1 cellular context compared by ENCODE assay signal in the genomic region with DNA sequence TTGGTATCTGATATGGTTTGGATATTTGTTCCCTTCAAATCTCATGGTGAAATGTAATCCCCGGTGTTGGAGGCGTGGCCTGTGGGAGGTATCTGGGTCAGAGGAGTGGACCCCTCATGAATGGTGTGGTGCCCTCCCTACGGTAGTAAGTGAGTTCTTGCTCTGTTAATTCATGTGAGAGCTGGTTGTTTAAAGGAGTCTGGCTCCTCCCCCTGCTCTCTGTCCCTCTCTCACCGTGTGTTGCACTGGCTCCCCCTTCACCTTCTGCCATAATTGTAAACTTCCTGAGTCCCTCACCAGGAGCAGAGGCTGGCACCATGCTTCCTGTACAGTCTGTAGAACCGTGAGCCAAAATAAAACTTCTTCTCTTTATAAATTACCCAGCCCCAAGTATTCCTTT.
TF ChIP-seq lines count a peak whose summit lies in the region.

No MANE protein-coding gene starts in this region.

TF ChIP-seq in HepG2, 621 proteins besides CTCF, POLR2A, EP300 and RAD21 (continued from another document and continues in another):
- no peak for TF ChIP-seq ZSCAN12 (CRISPR knock-in tag; IDR thresholded peaks at IDR 0.05)
- no peak for TF ChIP-seq ZKSCAN1 (IDR thresholded peaks at IDR 0.05; ENCODE audit: low read length)
- TF ChIP-seq, protein P1, sequence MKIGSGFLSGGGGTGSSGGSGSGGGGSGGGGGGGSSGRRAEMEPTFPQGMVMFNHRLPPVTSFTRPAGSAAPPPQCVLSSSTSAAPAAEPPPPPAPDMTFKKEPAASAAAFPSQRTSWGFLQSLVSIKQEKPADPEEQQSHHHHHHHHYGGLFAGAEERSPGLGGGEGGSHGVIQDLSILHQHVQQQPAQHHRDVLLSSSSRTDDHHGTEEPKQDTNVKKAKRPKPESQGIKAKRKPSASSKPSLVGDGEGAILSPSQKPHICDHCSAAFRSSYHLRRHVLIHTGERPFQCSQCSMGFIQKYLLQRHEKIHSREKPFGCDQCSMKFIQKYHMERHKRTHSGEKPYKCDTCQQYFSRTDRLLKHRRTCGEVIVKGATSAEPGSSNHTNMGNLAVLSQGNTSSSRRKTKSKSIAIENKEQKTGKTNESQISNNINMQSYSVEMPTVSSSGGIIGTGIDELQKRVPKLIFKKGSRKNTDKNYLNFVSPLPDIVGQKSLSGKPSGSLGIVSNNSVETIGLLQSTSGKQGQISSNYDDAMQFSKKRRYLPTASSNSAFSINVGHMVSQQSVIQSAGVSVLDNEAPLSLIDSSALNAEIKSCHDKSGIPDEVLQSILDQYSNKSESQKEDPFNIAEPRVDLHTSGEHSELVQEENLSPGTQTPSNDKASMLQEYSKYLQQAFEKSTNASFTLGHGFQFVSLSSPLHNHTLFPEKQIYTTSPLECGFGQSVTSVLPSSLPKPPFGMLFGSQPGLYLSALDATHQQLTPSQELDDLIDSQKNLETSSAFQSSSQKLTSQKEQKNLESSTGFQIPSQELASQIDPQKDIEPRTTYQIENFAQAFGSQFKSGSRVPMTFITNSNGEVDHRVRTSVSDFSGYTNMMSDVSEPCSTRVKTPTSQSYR (CRISPR knock-in tag; IDR thresholded peaks at IDR 0.05; ENCODE audit: borderline replicate concordance): no peak
- no peak for TF ChIP-seq NFRKB (IDR thresholded peaks at IDR 0.05)
- TF ChIP-seq, protein P2, sequence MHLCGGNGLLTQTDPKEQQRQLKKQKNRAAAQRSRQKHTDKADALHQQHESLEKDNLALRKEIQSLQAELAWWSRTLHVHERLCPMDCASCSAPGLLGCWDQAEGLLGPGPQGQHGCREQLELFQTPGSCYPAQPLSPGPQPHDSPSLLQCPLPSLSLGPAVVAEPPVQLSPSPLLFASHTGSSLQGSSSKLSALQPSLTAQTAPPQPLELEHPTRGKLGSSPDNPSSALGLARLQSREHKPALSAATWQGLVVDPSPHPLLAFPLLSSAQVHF (CRISPR knock-in tag; IDR thresholded peaks at IDR 0.05): no peak
- no peak for TF ChIP-seq PHB2 (IDR thresholded peaks at IDR 0.05; ENCODE audit: partially characterized antibody)
- TF ChIP-seq CREB1 (IDR thresholded peaks at IDR 0.05): no peak
- TF ChIP-seq CREB1 (CRISPR knock-in tag; IDR thresholded peaks at IDR 0.05): no peak
- no peak for TF ChIP-seq TEAD3 (CRISPR knock-in tag; optimal IDR thresholded peaks at IDR 0.05; ENCODE audit: borderline replicate concordance)
- TF ChIP-seq, protein P3, sequence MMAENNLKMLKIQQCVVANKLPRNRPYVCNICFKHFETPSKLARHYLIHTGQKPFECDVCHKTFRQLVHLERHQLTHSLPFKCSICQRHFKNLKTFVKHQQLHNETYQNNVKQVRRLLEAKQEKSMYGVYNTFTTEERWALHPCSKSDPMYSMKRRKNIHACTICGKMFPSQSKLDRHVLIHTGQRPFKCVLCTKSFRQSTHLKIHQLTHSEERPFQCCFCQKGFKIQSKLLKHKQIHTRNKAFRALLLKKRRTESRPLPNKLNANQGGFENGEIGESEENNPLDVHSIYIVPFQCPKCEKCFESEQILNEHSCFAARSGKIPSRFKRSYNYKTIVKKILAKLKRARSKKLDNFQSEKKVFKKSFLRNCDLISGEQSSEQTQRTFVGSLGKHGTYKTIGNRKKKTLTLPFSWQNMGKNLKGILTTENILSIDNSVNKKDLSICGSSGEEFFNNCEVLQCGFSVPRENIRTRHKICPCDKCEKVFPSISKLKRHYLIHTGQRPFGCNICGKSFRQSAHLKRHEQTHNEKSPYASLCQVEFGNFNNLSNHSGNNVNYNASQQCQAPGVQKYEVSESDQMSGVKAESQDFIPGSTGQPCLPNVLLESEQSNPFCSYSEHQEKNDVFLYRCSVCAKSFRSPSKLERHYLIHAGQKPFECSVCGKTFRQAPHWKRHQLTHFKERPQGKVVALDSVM (CRISPR knock-in tag; IDR thresholded peaks at IDR 0.05): no peak
- TF ChIP-seq, protein P4, sequence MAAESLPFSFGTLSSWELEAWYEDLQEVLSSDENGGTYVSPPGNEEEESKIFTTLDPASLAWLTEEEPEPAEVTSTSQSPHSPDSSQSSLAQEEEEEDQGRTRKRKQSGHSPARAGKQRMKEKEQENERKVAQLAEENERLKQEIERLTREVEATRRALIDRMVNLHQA (CRISPR knock-in tag; IDR thresholded peaks at IDR 0.05): no peak
- no peak for TF ChIP-seq ZNF883 (CRISPR knock-in tag; IDR thresholded peaks at IDR 0.05; ENCODE audit: not compliant biosample characterization)
- no peak for TF ChIP-seq ZNF34 (CRISPR knock-in tag; IDR thresholded peaks at IDR 0.05; ENCODE audit: borderline replicate concordance)
- no peak for TF ChIP-seq TBP (CRISPR knock-in tag; IDR thresholded peaks at IDR 0.05)
- TF ChIP-seq, protein P5, sequence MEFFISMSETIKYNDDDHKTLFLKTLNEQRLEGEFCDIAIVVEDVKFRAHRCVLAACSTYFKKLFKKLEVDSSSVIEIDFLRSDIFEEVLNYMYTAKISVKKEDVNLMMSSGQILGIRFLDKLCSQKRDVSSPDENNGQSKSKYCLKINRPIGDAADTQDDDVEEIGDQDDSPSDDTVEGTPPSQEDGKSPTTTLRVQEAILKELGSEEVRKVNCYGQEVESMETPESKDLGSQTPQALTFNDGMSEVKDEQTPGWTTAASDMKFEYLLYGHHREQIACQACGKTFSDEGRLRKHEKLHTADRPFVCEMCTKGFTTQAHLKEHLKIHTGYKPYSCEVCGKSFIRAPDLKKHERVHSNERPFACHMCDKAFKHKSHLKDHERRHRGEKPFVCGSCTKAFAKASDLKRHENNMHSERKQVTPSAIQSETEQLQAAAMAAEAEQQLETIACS (CRISPR knock-in tag; IDR thresholded peaks at IDR 0.05): no peak
- no peak for TF ChIP-seq ZNF24 (IDR thresholded peaks at IDR 0.05)
- no peak for TF ChIP-seq SMAD3 (CRISPR knock-in tag; IDR thresholded peaks at IDR 0.05)
- TF ChIP-seq TBX2 (CRISPR knock-in tag; IDR thresholded peaks at IDR 0.05; ENCODE audit: borderline replicate concordance): no peak
- TF ChIP-seq ZNF550 (CRISPR knock-in tag; IDR thresholded peaks at IDR 0.05; ENCODE audit: borderline replicate concordance): no peak
- TF ChIP-seq, protein P6, sequence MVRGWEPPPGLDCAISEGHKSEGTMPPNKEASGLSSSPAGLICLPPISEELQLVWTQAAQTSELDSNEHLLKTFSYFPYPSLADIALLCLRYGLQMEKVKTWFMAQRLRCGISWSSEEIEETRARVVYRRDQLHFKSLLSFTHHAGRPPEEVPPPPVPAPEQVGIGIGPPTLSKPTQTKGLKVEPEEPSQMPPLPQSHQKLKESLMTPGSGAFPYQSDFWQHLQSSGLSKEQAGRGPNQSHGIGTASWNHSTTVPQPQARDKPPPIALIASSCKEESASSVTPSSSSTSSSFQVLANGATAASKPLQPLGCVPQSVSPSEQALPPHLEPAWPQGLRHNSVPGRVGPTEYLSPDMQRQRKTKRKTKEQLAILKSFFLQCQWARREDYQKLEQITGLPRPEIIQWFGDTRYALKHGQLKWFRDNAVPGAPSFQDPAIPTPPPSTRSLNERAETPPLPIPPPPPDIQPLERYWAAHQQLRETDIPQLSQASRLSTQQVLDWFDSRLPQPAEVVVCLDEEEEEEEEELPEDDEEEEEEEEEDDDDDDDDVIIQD (CRISPR knock-in tag; IDR thresholded peaks at IDR 0.05; ENCODE audit: low read depth): peak; percentile 95
- TF ChIP-seq ZNF543 (CRISPR knock-in tag; IDR thresholded peaks at IDR 0.05): no peak
- no peak for TF ChIP-seq KLF16 (CRISPR knock-in tag; IDR thresholded peaks at IDR 0.05)
- no peak for TF ChIP-seq ISL2 (CRISPR knock-in tag; IDR thresholded peaks at IDR 0.05)
- no peak for TF ChIP-seq TOPORS (CRISPR knock-in tag; IDR thresholded peaks at IDR 0.05)
- TF ChIP-seq TCF7 (IDR thresholded peaks at IDR 0.05; ENCODE audit: low read depth): no peak
- no peak for TF ChIP-seq ZNF256 (CRISPR knock-in tag; conservative IDR thresholded peaks at IDR 0.05)
- no peak for TF ChIP-seq SMYD3 (CRISPR knock-in tag; IDR thresholded peaks at IDR 0.05)
- no peak for TF ChIP-seq NR2F1 (CRISPR knock-in tag; IDR thresholded peaks at IDR 0.05)
- TF ChIP-seq BORCS8-MEF2B (CRISPR knock-in tag; IDR thresholded peaks at IDR 0.05): no peak
- no peak for TF ChIP-seq ZNF124 (CRISPR knock-in tag; IDR thresholded peaks at IDR 0.05)
- TF ChIP-seq, protein P7, sequence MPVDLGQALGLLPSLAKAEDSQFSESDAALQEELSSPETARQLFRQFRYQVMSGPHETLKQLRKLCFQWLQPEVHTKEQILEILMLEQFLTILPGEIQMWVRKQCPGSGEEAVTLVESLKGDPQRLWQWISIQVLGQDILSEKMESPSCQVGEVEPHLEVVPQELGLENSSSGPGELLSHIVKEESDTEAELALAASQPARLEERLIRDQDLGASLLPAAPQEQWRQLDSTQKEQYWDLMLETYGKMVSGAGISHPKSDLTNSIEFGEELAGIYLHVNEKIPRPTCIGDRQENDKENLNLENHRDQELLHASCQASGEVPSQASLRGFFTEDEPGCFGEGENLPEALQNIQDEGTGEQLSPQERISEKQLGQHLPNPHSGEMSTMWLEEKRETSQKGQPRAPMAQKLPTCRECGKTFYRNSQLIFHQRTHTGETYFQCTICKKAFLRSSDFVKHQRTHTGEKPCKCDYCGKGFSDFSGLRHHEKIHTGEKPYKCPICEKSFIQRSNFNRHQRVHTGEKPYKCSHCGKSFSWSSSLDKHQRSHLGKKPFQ (CRISPR knock-in tag; IDR thresholded peaks at IDR 0.05; ENCODE audit: insufficient replicate concordance): no peak
- TF ChIP-seq ZNF775 (CRISPR knock-in tag; IDR thresholded peaks at IDR 0.05; ENCODE audit: borderline replicate concordance): no peak
- TF ChIP-seq, protein P8, sequence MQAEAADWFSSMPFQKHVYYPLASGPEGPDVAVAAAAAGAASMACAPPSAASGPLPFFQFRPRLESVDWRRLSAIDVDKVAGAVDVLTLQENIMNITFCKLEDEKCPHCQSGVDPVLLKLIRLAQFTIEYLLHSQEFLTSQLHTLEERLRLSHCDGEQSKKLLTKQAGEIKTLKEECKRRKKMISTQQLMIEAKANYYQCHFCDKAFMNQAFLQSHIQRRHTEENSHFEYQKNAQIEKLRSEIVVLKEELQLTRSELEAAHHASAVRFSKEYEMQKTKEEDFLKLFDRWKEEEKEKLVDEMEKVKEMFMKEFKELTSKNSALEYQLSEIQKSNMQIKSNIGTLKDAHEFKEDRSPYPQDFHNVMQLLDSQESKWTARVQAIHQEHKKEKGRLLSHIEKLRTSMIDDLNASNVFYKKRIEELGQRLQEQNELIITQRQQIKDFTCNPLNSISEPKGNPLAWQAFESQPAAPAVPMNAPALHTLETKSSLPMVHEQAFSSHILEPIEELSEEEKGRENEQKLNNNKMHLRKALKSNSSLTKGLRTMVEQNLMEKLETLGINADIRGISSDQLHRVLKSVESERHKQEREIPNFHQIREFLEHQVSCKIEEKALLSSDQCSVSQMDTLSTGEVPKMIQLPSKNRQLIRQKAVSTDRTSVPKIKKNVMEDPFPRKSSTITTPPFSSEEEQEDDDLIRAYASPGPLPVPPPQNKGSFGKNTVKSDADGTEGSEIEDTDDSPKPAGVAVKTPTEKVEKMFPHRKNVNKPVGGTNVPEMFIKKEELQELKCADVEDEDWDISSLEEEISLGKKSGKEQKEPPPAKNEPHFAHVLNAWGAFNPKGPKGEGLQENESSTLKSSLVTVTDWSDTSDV (CRISPR knock-in tag; IDR thresholded peaks at IDR 0.05): no peak
- no peak for TF ChIP-seq PRPF4 (IDR thresholded peaks at IDR 0.05; ENCODE audit: low read depth, low read length, poor library complexity, severe bottlenecking)
- TF ChIP-seq SALL2 (CRISPR knock-in tag; IDR thresholded peaks at IDR 0.05): no peak
- TF ChIP-seq JUN (CRISPR knock-in tag; IDR thresholded peaks at IDR 0.05): no peak
- TF ChIP-seq, protein P9, sequence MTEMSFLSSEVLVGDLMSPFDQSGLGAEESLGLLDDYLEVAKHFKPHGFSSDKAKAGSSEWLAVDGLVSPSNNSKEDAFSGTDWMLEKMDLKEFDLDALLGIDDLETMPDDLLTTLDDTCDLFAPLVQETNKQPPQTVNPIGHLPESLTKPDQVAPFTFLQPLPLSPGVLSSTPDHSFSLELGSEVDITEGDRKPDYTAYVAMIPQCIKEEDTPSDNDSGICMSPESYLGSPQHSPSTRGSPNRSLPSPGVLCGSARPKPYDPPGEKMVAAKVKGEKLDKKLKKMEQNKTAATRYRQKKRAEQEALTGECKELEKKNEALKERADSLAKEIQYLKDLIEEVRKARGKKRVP (CRISPR knock-in tag; IDR thresholded peaks at IDR 0.05): no peak
- no peak for TF ChIP-seq FLYWCH1 (CRISPR knock-in tag; IDR thresholded peaks at IDR 0.05)
- TF ChIP-seq, protein P10, sequence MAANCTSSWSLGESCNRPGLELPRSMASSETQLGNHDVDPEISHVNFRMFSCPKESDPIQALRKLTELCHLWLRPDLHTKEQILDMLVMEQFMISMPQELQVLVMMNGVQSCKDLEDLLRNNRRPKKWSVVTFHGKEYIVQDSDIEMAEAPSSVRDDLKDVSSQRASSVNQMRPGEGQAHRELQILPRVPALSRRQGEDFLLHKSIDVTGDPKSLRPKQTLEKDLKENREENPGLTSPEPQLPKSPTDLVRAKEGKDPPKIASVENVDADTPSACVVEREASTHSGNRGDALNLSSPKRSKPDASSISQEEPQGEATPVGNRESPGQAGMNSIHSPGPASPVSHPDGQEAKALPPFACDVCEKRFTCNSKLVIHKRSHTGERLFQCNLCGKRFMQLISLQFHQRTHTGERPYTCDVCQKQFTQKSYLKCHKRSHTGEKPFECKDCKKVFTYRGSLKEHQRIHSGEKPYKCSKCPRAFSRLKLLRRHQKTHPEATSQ (CRISPR knock-in tag; IDR thresholded peaks at IDR 0.05; ENCODE audit: borderline replicate concordance): no peak
- TF ChIP-seq SRSF9 (IDR thresholded peaks at IDR 0.05; ENCODE audit: borderline replicate concordance, insufficient read depth, low read depth, low read length, poor library complexity, severe bottlenecking): no peak
- TF ChIP-seq ZFP1 (CRISPR knock-in tag; IDR thresholded peaks at IDR 0.05): no peak
- no peak for TF ChIP-seq TEAD2 (CRISPR knock-in tag; IDR thresholded peaks at IDR 0.05)
- no peak for TF ChIP-seq AKAP8 (CRISPR knock-in tag; IDR thresholded peaks at IDR 0.05)
- no peak for TF ChIP-seq ATAD3A (CRISPR knock-in tag; IDR thresholded peaks at IDR 0.05)
- TF ChIP-seq, protein P11, sequence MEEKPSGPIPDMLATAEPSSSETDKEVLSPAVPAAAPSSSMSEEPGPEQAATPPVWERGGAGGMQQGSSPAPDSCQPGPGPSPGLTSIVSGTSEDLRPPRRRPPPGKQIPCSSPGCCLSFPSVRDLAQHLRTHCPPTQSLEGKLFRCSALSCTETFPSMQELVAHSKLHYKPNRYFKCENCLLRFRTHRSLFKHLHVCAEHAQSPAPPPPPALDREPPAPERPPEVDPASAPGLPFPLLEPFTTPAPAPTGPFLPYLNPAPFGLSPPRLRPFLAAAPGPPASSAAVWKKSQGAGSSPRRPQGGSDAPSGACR (CRISPR knock-in tag; IDR thresholded peaks at IDR 0.05): no peak
- no peak for TF ChIP-seq ZNF546 (CRISPR knock-in tag; conservative IDR thresholded peaks at IDR 0.05)
- TF ChIP-seq, protein P12, sequence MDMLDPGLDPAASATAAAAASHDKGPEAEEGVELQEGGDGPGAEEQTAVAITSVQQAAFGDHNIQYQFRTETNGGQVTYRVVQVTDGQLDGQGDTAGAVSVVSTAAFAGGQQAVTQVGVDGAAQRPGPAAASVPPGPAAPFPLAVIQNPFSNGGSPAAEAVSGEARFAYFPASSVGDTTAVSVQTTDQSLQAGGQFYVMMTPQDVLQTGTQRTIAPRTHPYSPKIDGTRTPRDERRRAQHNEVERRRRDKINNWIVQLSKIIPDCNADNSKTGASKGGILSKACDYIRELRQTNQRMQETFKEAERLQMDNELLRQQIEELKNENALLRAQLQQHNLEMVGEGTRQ (IDR thresholded peaks at IDR 0.05; ENCODE audit: low read depth, low read length): no peak
- TF ChIP-seq, protein P12 (CRISPR knock-in tag; IDR thresholded peaks at IDR 0.05; ENCODE audit: borderline replicate concordance): no peak
